In genomic region chr16:46908540-46909372, GRCh38 we compare ENCODE assay signal across 8 cellular contexts. TPM values are rescaled to one million over a fixed set of nuclear protein-coding genes. Genes with fewer than 3 reads are reported as not detected.
DNase-seq lines count a peak whose midpoint lies in the region; ATAC-seq, FAIRE-seq and TF ChIP-seq lines count a peak whose summit lies in the region.

No MANE protein-coding gene starts in this region.

- DNase-seq in AG08396 (ENCODE audit: low spot score): peak; percentile 71
- peak; percentile 33 for DNase-seq in GM18507 (ENCODE audit: extremely low spot score, insufficient read length, low read depth)
- peak; percentile 77 for DNase-seq in NT2/D1 (ENCODE audit: low read depth, low spot score)
- DNase-seq in activated T-cell treated with anti-CD3 and anti-CD28 coated beads for 1 hour (ENCODE audit: low read depth): peak; percentile 59
- peak; percentile 28 for DNase-seq in stromal cell of bone marrow (ENCODE audit: low read depth)

- ATAC-seq in esophagus mucosa: peak; percentile 19
- no peak for ATAC-seq in GM21447 (IDR thresholded peaks at IDR 0.05; ENCODE audit: unreplicated experiment)

- H3K9me3 Mint-ChIP-seq in nephron: no peaks in the 10 kb centered on the region

- FAIRE-seq in GM18507 (lab: Jason Lieb, UNC): peak; percentile 74

- no peak overlapping the region for H3K4me3 ChIP-seq in NT2/D1 (ENCODE audit: insufficient read length, low read depth)

- peaks cover 6% of the 10 kb centered on the region for H3K4me1 Mint-ChIP-seq in nephron

- H3K9ac ChIP-seq in NT2/D1 (ENCODE audit: insufficient read length, low read depth): no peak overlapping the region

- peaks cover 56% of the 10 kb centered on the region for H3K36me3 ChIP-seq in NT2/D1 (ENCODE audit: insufficient read depth, insufficient read length, low read length)

- no peak overlapping the region for H3K27ac Mint-ChIP-seq in nephron

- H3K27me3 ChIP-seq in NT2/D1 (ENCODE audit: insufficient read depth, insufficient read length): no peaks in the 10 kb centered on the region

- peak; percentile 81 to 87 (median 83) for TF ChIP-seq CTCF in nephron (IDR thresholded peaks at IDR 0.05; ENCODE audit: unreplicated experiment in 3 of 3)

- no peak overlapping the region for H3K4me3 Mint-ChIP-seq in nephron

- H3K27me3 Mint-ChIP-seq in nephron (ENCODE audit: low read depth): no peaks in the 10 kb centered on the region

- H3K9me3 ChIP-seq in NT2/D1 (ENCODE audit: insufficient read depth, low read length): no peaks in the 10 kb centered on the region

- H3K4me1 ChIP-seq in NT2/D1 (ENCODE audit: insufficient read depth, insufficient read length): no peaks in the 10 kb centered on the region

- H3K36me3 Mint-ChIP-seq in nephron (ENCODE audit: low read depth): peaks cover 33% of the 10 kb centered on the region

RNA-seq across cellular contexts. Expression of gene GPT2, which starts 24.6 kb away (rescaled TPM):
- total RNA-seq in esophagus mucosa: 92.0 TPM
